In the genomic region with DNA sequence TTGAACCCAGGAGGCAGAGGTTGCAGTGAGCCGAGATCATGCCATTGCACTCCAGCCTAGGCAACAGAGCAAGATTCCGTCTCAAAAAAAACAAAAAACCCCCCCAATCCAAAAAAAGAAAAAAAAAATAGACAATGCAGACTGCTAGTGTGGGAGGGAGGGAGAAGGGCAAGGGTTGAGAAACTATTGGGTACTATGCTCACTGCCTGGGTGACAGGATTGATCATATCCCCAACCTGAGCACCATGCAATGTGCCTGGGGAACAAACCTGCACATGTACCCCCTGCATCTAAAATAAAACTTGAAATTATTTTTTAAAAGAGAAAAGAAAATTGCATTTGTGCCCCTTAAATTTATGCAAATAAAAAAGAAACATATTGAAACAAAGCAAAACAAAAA, we compare ENCODE assay signal across 20 cellular contexts.
A peak's percentile ranks its signal among the peaks of the same experiment; 100 is the strongest.
DNase-seq lines count a peak whose midpoint lies in the region; ATAC-seq and TF ChIP-seq lines count a peak whose summit lies in the region.
"Had no signal": no experiment of that assay in that cellular context is flagged by ENCODE, and none has a peak within 500 bp of the region (broad histone marks: within the 10 kb centered on the region; RNA-seq: fewer than 3 reads in every experiment).

No MANE protein-coding gene starts in this region.

- no peaks in the 10 kb centered on the region for H3K79me2 ChIP-seq in hepatocyte

- H3K36me3 Mint-ChIP-seq in nephron (ENCODE audit: low read depth): no peaks in the 10 kb centered on the region
- H3K36me3 Mint-ChIP-seq in activated CD8-positive, alpha-beta T cell treated with anti-CD3 and anti-CD28 coated beads, Interleukin-2, amount 10 ng/mL, durations not matched to agents 7 days and 5 days (ENCODE audit: low read depth): no peaks in the 10 kb centered on the region
- H3K36me3 Mint-ChIP-seq: CD8-positive, alpha-beta T cell had no signal

- H2AFZ ChIP-seq in IMR-90 (replicated peaks; ENCODE audit: low read length, poor library complexity) (no peak overlapping the region), hepatocyte (no peak overlapping the region)

- H3K79me1 ChIP-seq in IMR-90 (ENCODE audit: low read depth in 1 of 2, low read length in 2 of 2): no peaks in the 10 kb centered on the region

- no peak overlapping the region for H2BK5ac ChIP-seq in IMR-90 (ENCODE audit: low read depth, low read length, poor library complexity, severe bottlenecking)

- TF ChIP-seq POLR2A in IMR-90 (IDR thresholded peaks at IDR 0.05; ENCODE audit: low read depth, low read length): no peak

- H2AK9ac ChIP-seq in IMR-90 (replicated peaks; ENCODE audit: low read depth, low read length, poor library complexity): no peak overlapping the region

- H4K8ac ChIP-seq in IMR-90 (ENCODE audit: low read depth in 2 of 2, low read length in 2 of 2): no peak overlapping the region; a peak in 1 of 4 replicates

- H2BK120ac ChIP-seq in IMR-90 (ENCODE audit: low read depth, low read length): peak overlapping the region; percentile 41; the same call in 1 of the 2 replicates

- no peaks in the 10 kb centered on the region for H3K9me1 ChIP-seq in IMR-90 (ENCODE audit: insufficient read depth, low read length)

- H3K4me1 Mint-ChIP-seq in nephron: peaks cover 14% of the 10 kb centered on the region
- peaks cover 10% of the 10 kb centered on the region for H3K4me1 Mint-ChIP-seq in activated CD8-positive, alpha-beta T cell treated with anti-CD3 and anti-CD28 coated beads, Interleukin-2, amount 10 ng/mL, durations not matched to agents 7 days and 5 days (ENCODE audit: low read depth)

- no peaks in the 10 kb centered on the region for H3K9me2 ChIP-seq in hepatocyte (replicated peaks; ENCODE audit: insufficient read depth)

- in situ Hi-C loops in IMR-90 (cut with MboI; ENCODE audit: low sequenced_read_pairs): no loop called here

- TF ChIP-seq RAD21 in IMR-90 (IDR thresholded peaks at IDR 0.05; ENCODE audit: low read length): no peak

- H3K4me1 ChIP-seq in IMR-90 (ENCODE audit: control insufficient read depth, insufficient read depth, low read length) (peaks cover 11% of the 10 kb centered on the region), hepatocyte (ENCODE audit: insufficient read depth) (peaks cover 16% of the 10 kb centered on the region), psoas muscle (no peaks in the 10 kb centered on the region)
- H3K4me1 ChIP-seq: Peyer's patch had no signal

- H3K23ac ChIP-seq in IMR-90 (ENCODE audit: low read depth, low read length): no peak overlapping the region

- H3K18ac ChIP-seq in IMR-90 (ENCODE audit: low read depth, low read length): no peak overlapping the region; the same call in 1 of the 2 replicates

- H2AK5ac ChIP-seq in IMR-90 (ENCODE audit: low read depth, low read length): peak overlapping the region; percentile 45

- no peak overlapping the region for H3K9ac ChIP-seq in IMR-90 (ENCODE audit: low read depth, low read length)
- H3K9ac ChIP-seq: BLaER1 treated with 17β-estradiol and CSF1 and Interleukin-3, amounts not matched to agents 10 nM and 100 nM had no signal

- no peak overlapping the region for H2BK15ac ChIP-seq in IMR-90 (ENCODE audit: low read depth, low read length)

- POLR2A ChIA-PET in IMR-90 (lab: Charles Lee; ENCODE audit: unreplicated experiment): no interaction called here
- POLR2A ChIA-PET in activated CD8-positive, alpha-beta T cell treated with anti-CD3 and anti-CD28 coated beads, Interleukin-2, amount 10 ng/mL, durations not matched to agents 7 days and 5 days (lab: Charles Lee): no interaction called here

- H3K14ac ChIP-seq in IMR-90 (replicated peaks; ENCODE audit: low read depth, low read length): no peak overlapping the region

- no CpG with 5 or more reads among the region's 2 CpGs for WGBS in IMR-90 (ENCODE audit: extremely low coverage in 2 of 2, insufficient read length in 1 of 2), 2 experiments
- 77% methylated on average over 2 of the region's 2 CpGs for WGBS in hepatocyte (ENCODE audit: low lambda C conversion rate, missing lambda C conversion rate)
- 90 to 95% (median 93%) methylated on average over 2 of the region's 2 CpGs for WGBS in psoas muscle, 3 donors

- H3K9me3 ChIP-seq in IMR-90 (ENCODE audit: control insufficient read depth, insufficient read depth, low read length) (no peaks in the 10 kb centered on the region), hepatocyte (ENCODE audit: low read depth) (no peaks in the 10 kb centered on the region), psoas muscle (peaks cover 2% of the 10 kb centered on the region)
- H3K9me3 ChIP-seq: Peyer's patch had no signal

- TF ChIP-seq CTCF in IMR-90 (conservative IDR thresholded peaks at IDR 0.05; ENCODE audit: low read depth, low read length): no peak
- no peak for TF ChIP-seq CTCF in hepatocyte (IDR thresholded peaks at IDR 0.05; ENCODE audit: poor library complexity)
- TF ChIP-seq CTCF in nephron (IDR thresholded peaks at IDR 0.05; ENCODE audit: unreplicated experiment in 3 of 3): no peak
- no peak for TF ChIP-seq CTCF in psoas muscle (IDR thresholded peaks at IDR 0.05)

- H4K20me1 ChIP-seq in IMR-90 (ENCODE audit: insufficient read depth, low read length): no peaks in the 10 kb centered on the region
- H4K20me1 ChIP-seq in hepatocyte (ENCODE audit: insufficient read depth, poor library complexity, severe bottlenecking): no peaks in the 10 kb centered on the region
- H4K20me1 ChIP-seq: BLaER1 treated with 17β-estradiol and CSF1 and Interleukin-3, amounts not matched to agents 10 nM and 100 nM had no signal

- no peak for ATAC-seq in IMR-90 (ENCODE audit: low read depth)
- no peak for ATAC-seq in activated CD8-positive, alpha-beta T cell treated with anti-CD3 and anti-CD28 coated beads, Interleukin-2, amount 10 ng/mL, durations not matched to agents 7 days and 5 days
- no peak for ATAC-seq in psoas muscle
- ATAC-seq: CD8-positive, alpha-beta T cell had no signal

- no peak overlapping the region for H3K4ac ChIP-seq in IMR-90 (ENCODE audit: low read depth, low read length)

- dilution Hi-C loops in IMR-90 (cut with HindIII; ENCODE audit: low sequenced_read_pairs, unreplicated experiment): no loop called here

- intact Hi-C loops in IMR-90 (cut with micrococcal nuclease) (loop anchor here (5.0 kb wide), 1 partner anchor 296 kb away; no protein-coding TSS in a partner anchor), psoas muscle (cut with DNase I) (loop anchor here (5.0 to 10.0 kb wide), 3 partner anchors 96 to 296 kb away; a partner anchor contains a TSS)

- no peak overlapping the region for H3K4me3 ChIP-seq in IMR-90 (ENCODE audit: insufficient read depth, low read depth, low read length)
- H3K4me3 ChIP-seq in hepatocyte: no peak overlapping the region
- no peak overlapping the region for H3K4me3 ChIP-seq in psoas muscle
- H3K4me3 ChIP-seq: BLaER1 treated with 17β-estradiol and CSF1 and Interleukin-3, amounts not matched to agents 10 nM and 100 nM; GM23248; Peyer's patch had no signal

- H3K4me2 ChIP-seq in IMR-90 (ENCODE audit: low read depth, low read length): no peak overlapping the region
- no peak overlapping the region for H3K4me2 ChIP-seq in hepatocyte
- H3K4me2 ChIP-seq: BLaER1 treated with 17β-estradiol and CSF1 and Interleukin-3, amounts not matched to agents 10 nM and 100 nM had no signal

- DNase-seq in IMR-90 (no peak), hepatocyte (ENCODE audit: low spot score) (no peak), NCI-H748 treated with DMSO at 0.1 percent for 48 hours (lab: John Stamatoyannopoulos, UW) (no peak), psoas muscle (no peak), C1 segment of cervical spinal cord (lab: John Stamatoyannopoulos, UW) (no peak)
- DNase-seq in activated CD8-positive, alpha-beta T cell treated with anti-CD3 and anti-CD28 coated beads, Interleukin-2, amount 10 ng/mL, durations not matched to agents 7 days and 5 days: no peak
- DNase-seq: CD8-positive, alpha-beta T cell; DMS153; H9; Karpas-422; MV-4-11; NCI-H1105 treated with DMSO at 0.1 percent for 48 hours; NCI-H2029 treated with DMSO at 0.1 percent for 48 hours; NCI-H510A treated with DMSO at 0.1 percent for 48 hours; NCI-H774; NK-92 treated with Interleukin-12 subunit alpha and Interleukin-12 subunit beta, amount 100 ng/mL, for 24 hours; Peyer's patch had no signal

- CTCF ChIA-PET in IMR-90 (lab: Yijun Ruan, JAX): no interaction called here
- CTCF ChIA-PET in activated CD8-positive, alpha-beta T cell treated with anti-CD3 and anti-CD28 coated beads, Interleukin-2, amount 10 ng/mL, durations not matched to agents 7 days and 5 days (lab: Charles Lee): interaction anchor here (3.4 to 3.7 kb wide), 2 partner anchors 28 to 295 kb away, joined by 34 to 48 read pairs; no protein-coding TSS in a partner anchor

- H4K91ac ChIP-seq in IMR-90 (ENCODE audit: insufficient read depth, low read depth, low read length): no peak overlapping the region

- no TSS peak for BruUV-seq in IMR-90 (replicated peaks; lab: Mats Ljungman, UMichigan)

- H3K4me3 Mint-ChIP-seq in nephron: no peak overlapping the region
- H3K4me3 Mint-ChIP-seq in activated CD8-positive, alpha-beta T cell treated with anti-CD3 and anti-CD28 coated beads, Interleukin-2, amount 10 ng/mL, durations not matched to agents 7 days and 5 days: no peak overlapping the region
- H3K4me3 Mint-ChIP-seq: CD8-positive, alpha-beta T cell; H9 had no signal

- no peaks in the 10 kb centered on the region for H3K27me3 Mint-ChIP-seq in nephron (ENCODE audit: low read depth)
- peaks cover 23% of the 10 kb centered on the region for H3K27me3 Mint-ChIP-seq in activated CD8-positive, alpha-beta T cell treated with anti-CD3 and anti-CD28 coated beads, Interleukin-2, amount 10 ng/mL, durations not matched to agents 7 days and 5 days (ENCODE audit: low read depth)

- H3K27me3 ChIP-seq in IMR-90 (ENCODE audit: control insufficient read depth, insufficient read depth, low read length) (no peaks in the 10 kb centered on the region), hepatocyte (no peaks in the 10 kb centered on the region), psoas muscle (ENCODE audit: insufficient read depth in 3 of 3, low read length in 2 of 3) (no peaks in the 10 kb centered on the region)
- H3K27me3 ChIP-seq: BLaER1 treated with 17β-estradiol and CSF1 and Interleukin-3, amounts not matched to agents 10 nM and 100 nM; Peyer's patch had no signal

- no peak overlapping the region for H2BK20ac ChIP-seq in IMR-90 (ENCODE audit: low read depth, low read length)

- H4K5ac ChIP-seq in IMR-90 (ENCODE audit: low read depth, low read length): no peak overlapping the region

- peak overlapping the region in 2 of 3 experiments; percentile 72 to 91 for H3K27ac Mint-ChIP-seq in nephron
- H3K27ac Mint-ChIP-seq in activated CD8-positive, alpha-beta T cell treated with anti-CD3 and anti-CD28 coated beads, Interleukin-2, amount 10 ng/mL, durations not matched to agents 7 days and 5 days: no peak overlapping the region
- H3K27ac Mint-ChIP-seq: CD8-positive, alpha-beta T cell had no signal

- H3K56ac ChIP-seq in IMR-90 (ENCODE audit: extremely low read depth, insufficient read depth, low read length): no peak overlapping the region

- no peaks in the 10 kb centered on the region for H3K9me3 Mint-ChIP-seq in nephron
- no peaks in the 10 kb centered on the region for H3K9me3 Mint-ChIP-seq in activated CD8-positive, alpha-beta T cell treated with anti-CD3 and anti-CD28 coated beads, Interleukin-2, amount 10 ng/mL, durations not matched to agents 7 days and 5 days (ENCODE audit: insufficient read depth)
- H3K9me3 Mint-ChIP-seq: CD8-positive, alpha-beta T cell had no signal

- H3K27ac ChIP-seq in IMR-90 (ENCODE audit: insufficient read depth, low read length) (no peak overlapping the region), hepatocyte (peak overlapping the region; percentile 13), psoas muscle (no peak overlapping the region)
- H3K27ac ChIP-seq: BLaER1 treated with 17β-estradiol and CSF1 and Interleukin-3, amounts not matched to agents 10 nM and 100 nM; GM23248; Peyer's patch had no signal

- H3K36me3 ChIP-seq in IMR-90 (ENCODE audit: control insufficient read depth, insufficient read depth, low read length): no peaks in the 10 kb centered on the region
- no peaks in the 10 kb centered on the region for H3K36me3 ChIP-seq in hepatocyte (replicated peaks; ENCODE audit: insufficient read depth, low read depth)
- no peaks in the 10 kb centered on the region for H3K36me3 ChIP-seq in psoas muscle (ENCODE audit: insufficient read depth in 1 of 2, low read depth in 1 of 2)
- H3K36me3 ChIP-seq: BLaER1 treated with 17β-estradiol and CSF1 and Interleukin-3, amounts not matched to agents 10 nM and 100 nM; Peyer's patch had no signal
